ENCODE assay signal across 24 cellular contexts in the genomic region with DNA sequence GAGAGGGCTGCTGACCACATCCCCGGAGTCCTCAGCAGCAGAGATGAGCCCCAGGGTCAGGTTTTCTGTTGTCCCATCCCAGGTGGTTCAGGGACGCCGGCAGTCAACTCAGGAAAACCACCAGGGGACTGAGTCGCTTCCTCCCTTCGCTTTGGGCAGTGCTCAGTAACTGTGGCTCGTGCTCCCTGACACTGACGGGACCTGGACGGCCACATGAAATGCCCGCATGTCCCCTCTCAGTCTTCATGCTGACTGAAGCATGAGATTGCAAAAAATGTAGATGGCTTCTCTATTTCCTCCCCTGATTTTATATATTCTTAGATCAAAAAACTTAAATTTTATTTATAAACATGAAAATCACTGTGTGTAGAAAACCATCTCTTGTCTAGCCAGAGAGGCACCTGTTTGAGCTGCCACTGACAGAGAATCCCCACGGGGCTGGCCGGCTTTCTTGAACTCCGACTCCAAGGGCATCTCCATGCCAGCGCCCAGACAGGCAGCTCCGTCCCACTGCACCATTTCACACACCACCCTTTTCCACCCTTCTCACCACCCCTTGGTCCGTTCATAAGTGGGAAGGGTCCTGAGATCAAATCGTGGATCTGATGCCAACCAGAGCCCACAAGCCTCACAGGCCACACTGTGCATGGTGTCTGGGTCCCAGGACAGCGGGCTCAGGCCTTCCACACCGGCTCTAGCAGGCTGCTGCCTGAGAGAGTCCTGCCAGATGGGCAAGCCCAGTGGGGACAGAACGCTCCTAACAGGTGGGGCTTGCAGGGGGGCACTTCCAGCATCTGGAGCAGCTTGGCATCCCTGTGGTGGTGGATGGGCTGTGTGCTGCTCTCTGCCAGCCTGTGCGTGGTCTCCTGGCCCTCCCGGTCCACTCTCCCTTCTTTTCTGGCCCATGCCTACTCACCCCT.
DNase-seq lines count a peak whose midpoint lies in the region; TF ChIP-seq lines count a peak whose summit lies in the region.
"Had no signal": no experiment of that assay in that cellular context is flagged by ENCODE, and none has a peak within 500 bp of the region (broad histone marks: within the 10 kb centered on the region; RNA-seq: fewer than 3 reads in every experiment).

No MANE protein-coding gene starts in this region.

- no peaks in the 10 kb centered on the region for H3K27me3 ChIP-seq in esophagus muscularis mucosa
- no peaks in the 10 kb centered on the region for H3K27me3 ChIP-seq in stomach smooth muscle (ENCODE audit: control insufficient read depth in 1 of 2, insufficient read depth in 2 of 2, low read length in 2 of 2)
- H3K27me3 ChIP-seq: body of pancreas, tibial nerve had no signal

- H3K4me3 Mint-ChIP-seq in Calu3 (ENCODE audit: low read depth, unreplicated experiment), result no peak overlapping the region
- H3K4me3 Mint-ChIP-seq in MCF 10A (ENCODE audit: unreplicated experiment), result no peak overlapping the region
- H3K4me3 Mint-ChIP-seq: activated CD4-positive, alpha-beta T cell treated with anti-CD3 and anti-CD28 coated beads, Interleukin-2, amount 10 ng/mL, durations not matched to agents 24 days and 14 days had no signal

- H3K27ac ChIP-seq in esophagus muscularis mucosa (replicated peaks in 1 of 4), result peak overlapping the region; percentile 75 to 90 (median 80)
- peak overlapping the region; percentile 99 for H3K27ac ChIP-seq in stomach smooth muscle (ENCODE audit: low read length)
- H3K27ac ChIP-seq: body of pancreas, epithelial cell of prostate, VCaP had no signal

- H3K27me3 Mint-ChIP-seq in Calu3 (ENCODE audit: unreplicated experiment) (no peaks in the 10 kb centered on the region), MCF 10A (ENCODE audit: insufficient read depth, unreplicated experiment) (peaks cover 37% of the 10 kb centered on the region)
- H3K27me3 Mint-ChIP-seq: activated CD4-positive, alpha-beta T cell treated with anti-CD3 and anti-CD28 coated beads, Interleukin-2, amount 10 ng/mL, durations not matched to agents 24 days and 14 days had no signal

- H3K36me3 ChIP-seq in esophagus muscularis mucosa, result peaks cover 0 to 7% (median 2%) of the 10 kb centered on the region in 4 donors
- H3K36me3 ChIP-seq in stomach smooth muscle (ENCODE audit: control insufficient read depth in 2 of 2, insufficient read depth in 2 of 2, low read length in 2 of 2), result peaks cover 9 to 10% of the 10 kb centered on the region in 2 donors
- H3K36me3 ChIP-seq: tibial nerve had no signal

- TF ChIP-seq POLR2A in esophagus muscularis mucosa (IDR thresholded peaks at IDR 0.05; ENCODE audit: low read depth), result no peak

- intact Hi-C loops in Calu3 (cut with micrococcal nuclease; ENCODE audit: unreplicated experiment) (no loop called here), esophagus muscularis mucosa (cut with DNase I) (no loop called here), MCF 10A (cut with micrococcal nuclease) (no loop called here)

- TF ChIP-seq CTCF in Calu3 (IDR thresholded peaks at IDR 0.05; ENCODE audit: unreplicated experiment) (peak; percentile 5), esophagus muscularis mucosa (IDR thresholded peaks at IDR 0.05) (no peak), MCF 10A (IDR thresholded peaks at IDR 0.05; ENCODE audit: unreplicated experiment) (no peak)

- POLR2A ChIA-PET in MCF 10A (lab: Yijun Ruan, JAX), result no interaction called here

- 75% methylated on average over 19 of the region's 21 CpGs for WGBS in esophagus muscularis mucosa

- H3K36me3 Mint-ChIP-seq in Calu3 (ENCODE audit: insufficient read depth, unreplicated experiment) (no peaks in the 10 kb centered on the region), MCF 10A (ENCODE audit: insufficient read depth, unreplicated experiment) (no peaks in the 10 kb centered on the region)

- CTCF ChIA-PET in Calu3 (lab: Charles Lee) (no interaction called here), MCF 10A (lab: Yijun Ruan, JAX) (interaction anchor here (1.3 kb wide), 1 partner anchor 169 kb away, joined by 4 read pairs; no protein-coding TSS in a partner anchor)

- DNase-seq in Calu3 (no peak), NCI-H524 (lab: John Stamatoyannopoulos, UW) (peak; percentile 24 to 82), esophagus muscularis mucosa (ENCODE audit: extremely low spot score) (no peak), MCF 10A (ENCODE audit: unreplicated experiment) (no peak), NCI-H2107 treated with DMSO at 0.1 percent for 48 hours (lab: John Stamatoyannopoulos, UW; ENCODE audit: unreplicated experiment) (no peak), KG1 (lab: John Stamatoyannopoulos, UW) (no peak)
- DNase-seq: activated CD4-positive, alpha-beta T cell treated with anti-CD3 and anti-CD28 coated beads, Interleukin-2, amount 10 ng/mL, durations not matched to agents 24 days and 14 days; activated naive CD4-positive, alpha-beta T cell; activated T-cell treated with anti-CD3 and anti-CD28 coated beads, Interleukin-2, amount 50 U/mL, for 1 hour; body of pancreas; C1 segment of cervical spinal cord; Caco-2; cerebellar nuclear complex; NCI-H1694 treated with DMSO at 0.1 percent for 48 hours; NCI-H69; stimulated activated CD4-positive, alpha-beta T cell treated with anti-CD3 and anti-CD28 coated beads, Interleukin-4, amount 100 ng/mL, for 4 hours; stimulated activated naive CD4-positive, alpha-beta T cell; SW 1271; T-helper 9 cell had no signal

- H3K9me3 ChIP-seq in esophagus muscularis mucosa (no peaks in the 10 kb centered on the region), stomach smooth muscle (ENCODE audit: control insufficient read depth in 2 of 2, low read length in 2 of 2) (no peaks in the 10 kb centered on the region)
- H3K9me3 ChIP-seq: body of pancreas, Caco-2, tibial nerve had no signal

- H3K4me1 Mint-ChIP-seq in Calu3 (ENCODE audit: low read depth, unreplicated experiment) (no peaks in the 10 kb centered on the region), MCF 10A (ENCODE audit: insufficient read depth, unreplicated experiment) (no peaks in the 10 kb centered on the region)
- H3K4me1 Mint-ChIP-seq: activated CD4-positive, alpha-beta T cell treated with anti-CD3 and anti-CD28 coated beads, Interleukin-2, amount 10 ng/mL, durations not matched to agents 24 days and 14 days had no signal

- H3K9me3 Mint-ChIP-seq in Calu3 (ENCODE audit: low read depth, unreplicated experiment) (no peaks in the 10 kb centered on the region), MCF 10A (ENCODE audit: unreplicated experiment) (no peaks in the 10 kb centered on the region)
- H3K9me3 Mint-ChIP-seq: activated CD4-positive, alpha-beta T cell treated with anti-CD3 and anti-CD28 coated beads, Interleukin-2, amount 10 ng/mL, durations not matched to agents 24 days and 14 days had no signal

- no peak for TF ChIP-seq EP300 in esophagus muscularis mucosa (IDR thresholded peaks at IDR 0.05)

- H3K4me3 ChIP-seq in esophagus muscularis mucosa (no peak overlapping the region), stomach smooth muscle (ENCODE audit: low read length in 2 of 2) (peak overlapping the region in 1 of 2 donors; percentile 29)
- H3K4me3 ChIP-seq: body of pancreas, lung, tibial nerve had no signal

- peaks cover 31 to 75% (median 66%) of the 10 kb centered on the region in 4 donors for H3K4me1 ChIP-seq in esophagus muscularis mucosa
- H3K4me1 ChIP-seq in stomach smooth muscle (ENCODE audit: control insufficient read depth, insufficient read depth, low read length), result peaks cover 70% of the 10 kb centered on the region
- H3K4me1 ChIP-seq: body of pancreas had no signal

- BruUV-seq in Calu3 (replicated peaks; lab: Mats Ljungman, UMichigan), result no TSS peak
- no TSS peak for BruUV-seq in MCF 10A (replicated peaks; lab: Mats Ljungman, UMichigan)

- no peak overlapping the region for H3K27ac Mint-ChIP-seq in Calu3 (ENCODE audit: unreplicated experiment)
- H3K27ac Mint-ChIP-seq in MCF 10A (ENCODE audit: low read depth, unreplicated experiment), result no peak overlapping the region
- H3K27ac Mint-ChIP-seq: activated CD4-positive, alpha-beta T cell treated with anti-CD3 and anti-CD28 coated beads, Interleukin-2, amount 10 ng/mL, durations not matched to agents 24 days and 14 days had no signal

- H3K9ac ChIP-seq in stomach smooth muscle (ENCODE audit: low read length in 2 of 2), result peak overlapping the region; percentile 11 to 21

Comparison
In these comparisons a context has a peak if more than half of its experiments do, and no peak if none do; other contexts are left out.
1. DNase-seq: peak in NCI-H524 (2 of 2); none in Calu3 (single experiment), esophagus muscularis mucosa (single experiment), MCF 10A (single experiment), NCI-H2107 treated with DMSO at 0.1 percent for 48 hours (single experiment) and KG1 (single experiment).